Comparison of ENCODE assay signal across 11 cellular contexts in the genomic region with DNA sequence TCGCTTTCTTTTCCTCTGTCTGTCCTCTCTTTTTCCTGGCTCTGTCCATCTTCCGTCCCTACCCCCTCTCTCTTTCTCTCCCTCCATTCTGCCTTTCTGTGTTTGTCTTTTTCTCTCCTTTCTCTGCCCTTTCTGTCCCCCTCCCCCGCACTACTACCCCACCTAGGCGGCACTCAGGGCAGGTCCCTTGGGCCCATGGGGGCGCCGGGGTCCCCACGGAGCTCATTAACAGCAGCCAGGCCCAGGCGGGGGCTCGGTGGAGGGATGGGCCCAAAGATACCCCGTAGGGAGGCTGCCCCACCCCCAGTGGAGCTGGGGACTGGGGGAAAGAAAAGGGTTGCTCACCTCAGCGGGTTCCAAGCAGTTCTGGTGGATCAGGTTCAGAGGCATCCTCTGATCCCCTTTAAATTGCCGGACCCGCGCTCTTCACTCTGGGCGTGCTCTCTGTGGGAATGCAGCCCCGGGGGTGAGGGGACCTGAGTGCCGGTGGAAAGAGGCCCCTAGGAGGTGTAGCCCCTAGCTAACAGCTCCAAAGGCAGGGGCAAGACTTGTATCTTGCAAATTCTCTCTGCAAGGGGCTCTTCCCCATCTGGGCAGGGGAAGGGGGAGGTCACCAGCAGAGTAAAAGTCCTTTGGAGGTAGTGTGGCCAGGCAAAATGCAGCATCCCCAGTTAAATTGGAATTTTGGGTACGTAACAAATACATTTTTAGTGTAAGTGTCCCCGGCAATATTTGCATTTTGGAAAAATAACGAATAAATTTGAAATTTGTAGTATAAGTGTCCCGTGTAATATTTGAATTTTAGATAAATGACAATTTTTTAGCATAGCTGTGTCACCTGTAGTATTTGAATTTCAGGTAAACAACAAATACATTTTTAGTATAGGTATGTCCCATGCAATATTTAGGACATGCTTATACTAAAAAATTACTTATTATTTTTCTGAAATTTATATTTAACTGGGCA. TPM values are rescaled to one million over a fixed set of nuclear protein-coding genes. Genes with fewer than 3 reads are reported as not detected.
A peak's percentile ranks its signal among the peaks of the same experiment; 100 is the strongest.
DNase-seq lines count a peak whose midpoint lies in the region; ATAC-seq, FAIRE-seq and TF ChIP-seq lines count a peak whose summit lies in the region.
"Had no signal": no experiment of that assay in that cellular context is flagged by ENCODE, and none has a peak within 500 bp of the region (broad histone marks: within the 10 kb centered on the region; RNA-seq: fewer than 3 reads in every experiment).

No MANE protein-coding gene starts in this region.

- peaks cover 34% of the 10 kb centered on the region for H3K4me1 ChIP-seq in CD8-positive, alpha-beta T cell (ENCODE audit: insufficient read depth, low read length)
- H3K4me1 ChIP-seq in HUES6 (ENCODE audit: control insufficient read depth, insufficient read depth, low read length) = peaks cover 38% of the 10 kb centered on the region

- TF ChIP-seq POLR2A in GM12892 (IDR thresholded peaks at IDR 0.05; ENCODE audit: low read depth, low read length) = no peak

- no peak for FAIRE-seq in GM12892 (lab: Jason Lieb, UNC)
- FAIRE-seq: TTC549 had no signal

- peaks cover 60% of the 10 kb centered on the region for H3K27me3 ChIP-seq in CD8-positive, alpha-beta T cell (ENCODE audit: insufficient read depth, low read length)
- H3K27me3 ChIP-seq in HUES6 (ENCODE audit: control insufficient read depth, insufficient read depth, low read length) = peaks cover 100% of the 10 kb centered on the region

- DNase-seq in CD8-positive, alpha-beta T cell = no peak
- DNase-seq in chondrocyte (ENCODE audit: low spot score) = no peak
- DNase-seq in neural crest cell (ENCODE audit: low read depth, low spot score) = no peak
- DNase-seq in stimulated activated CD4-positive, alpha-beta T cell treated with anti-CD3 and anti-CD28 coated beads, Interleukin-4, amount 100 ng/mL, for 24 hours = no peak
- DNase-seq in GM12892 (ENCODE audit: insufficient read length) = no peak
- DNase-seq in NK-92 (lab: John Stamatoyannopoulos, UW; ENCODE audit: unreplicated experiment) = no peak
- no peak for DNase-seq in dedifferentiated amniotic fluid mesenchymal stem cell (ENCODE audit: extremely low spot score)
- DNase-seq: erythroblast, lower lobe of right lung had no signal

- no peak for TF ChIP-seq CTCF in CD8-positive, alpha-beta T cell (IDR thresholded peaks at IDR 0.05)
- no peak for TF ChIP-seq CTCF in chondrocyte (IDR thresholded peaks at IDR 0.05)
- TF ChIP-seq CTCF in neural crest cell (conservative IDR thresholded peaks at IDR 0.05) = no peak

- H3K27me3 Mint-ChIP-seq in CD8-positive, alpha-beta T cell (ENCODE audit: low read depth) = peaks cover 78% of the 10 kb centered on the region
- H3K27me3 Mint-ChIP-seq in chondrocyte (ENCODE audit: low read depth) (peaks cover 76% of the 10 kb centered on the region), neural crest cell (ENCODE audit: low read depth) (peaks cover 97% of the 10 kb centered on the region)

- intact Hi-C loops in CD8-positive, alpha-beta T cell (cut with DNase I, micrococcal nuclease) = no loop called here

- H3K9ac ChIP-seq in HUES6 (ENCODE audit: low read length) = no peak overlapping the region

- H3K36me3 Mint-ChIP-seq in CD8-positive, alpha-beta T cell = no peaks in the 10 kb centered on the region
- H3K36me3 Mint-ChIP-seq in chondrocyte (ENCODE audit: low read depth) (peaks cover 3% of the 10 kb centered on the region), neural crest cell (ENCODE audit: low read depth) (no peaks in the 10 kb centered on the region)

- POLR2A ChIA-PET in CD8-positive, alpha-beta T cell (lab: Charles Lee) = no interaction called here

- no peak for ATAC-seq in CD8-positive, alpha-beta T cell
- ATAC-seq: lower lobe of right lung had no signal

- peaks cover 40% of the 10 kb centered on the region for H3K4me1 Mint-ChIP-seq in CD8-positive, alpha-beta T cell (ENCODE audit: low read depth)
- H3K4me1 Mint-ChIP-seq in chondrocyte (ENCODE audit: low read depth) (peaks cover 22% of the 10 kb centered on the region), neural crest cell (peaks cover 20% of the 10 kb centered on the region)

- no peaks in the 10 kb centered on the region for H3K36me3 ChIP-seq in CD8-positive, alpha-beta T cell (ENCODE audit: insufficient read depth, low read length)
- H3K36me3 ChIP-seq in HUES6 (ENCODE audit: control insufficient read depth, insufficient read depth, low read length) = no peaks in the 10 kb centered on the region
- H3K36me3 ChIP-seq: lower lobe of right lung had no signal

- CTCF ChIA-PET in CD8-positive, alpha-beta T cell (lab: Charles Lee) = interaction anchor here (1.2 kb wide), 1 partner anchor 14 kb away, joined by 3 read pairs; no protein-coding TSS in a partner anchor

- H3K27ac Mint-ChIP-seq in CD8-positive, alpha-beta T cell = no peak overlapping the region
- no peak overlapping the region for H3K27ac Mint-ChIP-seq in chondrocyte (ENCODE audit: unreplicated experiment)
- H3K27ac Mint-ChIP-seq in neural crest cell (ENCODE audit: unreplicated experiment) = no peak overlapping the region

- no peak overlapping the region for H3K4me3 ChIP-seq in CD8-positive, alpha-beta T cell (ENCODE audit: low read depth, low read length)
- H3K4me3 ChIP-seq in HUES6 (ENCODE audit: low read depth, low read length) = peak overlapping the region; percentile 45

- H3K9me3 ChIP-seq in CD8-positive, alpha-beta T cell (ENCODE audit: low read length) = no peaks in the 10 kb centered on the region
- no peaks in the 10 kb centered on the region for H3K9me3 ChIP-seq in HUES6 (ENCODE audit: control insufficient read depth, insufficient read depth, low read depth, low read length)
- H3K9me3 ChIP-seq: lower lobe of right lung had no signal

- peak overlapping the region; percentile 59 for H3K4me3 Mint-ChIP-seq in CD8-positive, alpha-beta T cell
- H3K4me3 Mint-ChIP-seq in chondrocyte (ENCODE audit: unreplicated experiment) (peak overlapping the region; percentile 53), neural crest cell (peak overlapping the region; percentile 38)

- no peak overlapping the region for H3K27ac ChIP-seq in CD8-positive, alpha-beta T cell (ENCODE audit: low read depth, low read length)
- no peak overlapping the region for H3K27ac ChIP-seq in HUES6 (ENCODE audit: low read depth, low read length)
- H3K27ac ChIP-seq: lower lobe of right lung had no signal

- H3K9me3 Mint-ChIP-seq in CD8-positive, alpha-beta T cell = no peaks in the 10 kb centered on the region
- no peaks in the 10 kb centered on the region for H3K9me3 Mint-ChIP-seq in chondrocyte (ENCODE audit: low read depth)
- H3K9me3 Mint-ChIP-seq in neural crest cell = no peaks in the 10 kb centered on the region

RNA-seq across cellular contexts. Expression of gene LHX2, which starts 7.4 kb away (rescaled TPM):
- not detected for total RNA-seq in CD8-positive, alpha-beta T cell
- total RNA-seq in chondrocyte (0.20 TPM in 1 of 3 replicates, not detected in the others), neural crest cell (0.19 TPM in 1 of 2 replicates, not detected in the other)
- polyA plus RNA-seq in GM12892 (2012; ENCODE audit: missing spikeins) = 6.3 TPM
- total RNA-seq: lower lobe of right lung had no signal
